ENCODE assay signal across 28 cellular contexts in genomic region chr3:61684386-61684785, GRCh38.
DNase-seq lines count a peak whose midpoint lies in the region; ATAC-seq and TF ChIP-seq lines count a peak whose summit lies in the region.
"Had no signal": no experiment of that assay in that cellular context is flagged by ENCODE, and none has a peak within 500 bp of the region (broad histone marks: within the 10 kb centered on the region; RNA-seq: fewer than 3 reads in every experiment).

No MANE protein-coding gene starts in this region.

- DNase-seq in M059J (ENCODE audit: low read depth) (peak; percentile 22), dedifferentiated amniotic fluid mesenchymal stem cell (ENCODE audit: extremely low spot score) (peak; percentile 46), neural crest cell (ENCODE audit: low read depth, low spot score) (no peak), suprapubic skin (ENCODE audit: low spot score in 2 of 2) (no peak), SHP77 treated with DMSO at 0.1 percent for 48 hours (lab: John Stamatoyannopoulos, UW) (no peak), cardiac septum (ENCODE audit: low spot score) (no peak)
- DNase-seq: activated naive CD4-positive, alpha-beta T cell treated with anti-CD3 and anti-CD28 coated beads, Interleukin-2, amount 50 U/mL, for 16 hours; anterior cingulate cortex; CD8-positive, alpha-beta T cell; DMS 273 treated with DMSO at 0.1 percent for 48 hours; dorsolateral prefrontal cortex; foreskin melanocyte; HFFc6; hypothalamus; IMR-90; left ventricle myocardium superior; NCI-H1092 treated with DMSO at 0.1 percent for 48 hours; NCI-H1930; NCI-H2227 treated with DMSO at 0.1 percent for 48 hours; NCI-H82; posterior cingulate gyrus had no signal

- H3K36me3 Mint-ChIP-seq in neural crest cell (ENCODE audit: low read depth), result no peaks in the 10 kb centered on the region
- H3K36me3 Mint-ChIP-seq: CD8-positive, alpha-beta T cell; natural killer cell treated with Interleukin-12 subunit alpha and Interleukin-12 subunit beta and Interleukin-15 and Interleukin-18, amount 100 ng/mL, for 72 hours had no signal

- H3K27ac ChIP-seq in suprapubic skin, result peak overlapping the region; percentile 69
- H3K27ac ChIP-seq: dorsolateral prefrontal cortex, VCaP had no signal

- H3K4me1 Mint-ChIP-seq in neural crest cell, result peaks cover 77% of the 10 kb centered on the region

- no peaks in the 10 kb centered on the region for H3K9me3 Mint-ChIP-seq in neural crest cell
- H3K9me3 Mint-ChIP-seq: activated T-helper 1 cell treated with anti-CD3 and anti-CD28 coated beads, Interleukin-12 subunit alpha, Interleukin-12 subunit beta, Interleukin-2, Interleukin-4 antibody, amounts not matched to agents 30 ng/mL and 10 ng/mL and 1 ng/mL, durations not matched to agents 14 hours and 24 hours and 36 hours; CD8-positive, alpha-beta T cell; HFFc6; natural killer cell treated with Interleukin-12 subunit alpha and Interleukin-12 subunit beta and Interleukin-15 and Interleukin-18, amount 100 ng/mL, for 72 hours; T-helper 2 cell treated with Interferon-gamma antibody and Interleukin-4, amounts not matched to agents 5 μg/mL and 100 μg/mL, for 36 hours had no signal

- H3K36me3 ChIP-seq in suprapubic skin, result no peaks in the 10 kb centered on the region

- no peaks in the 10 kb centered on the region for H3K9me3 ChIP-seq in suprapubic skin

- H3K27me3 ChIP-seq in suprapubic skin, result no peaks in the 10 kb centered on the region

- H3K27me3 Mint-ChIP-seq in neural crest cell (ENCODE audit: low read depth), result no peaks in the 10 kb centered on the region

- no peak for TF ChIP-seq CTCF in neural crest cell (conservative IDR thresholded peaks at IDR 0.05)
- no peak for TF ChIP-seq CTCF in suprapubic skin (IDR thresholded peaks at IDR 0.05)

- peak overlapping the region; percentile 51 for H3K27ac Mint-ChIP-seq in neural crest cell (ENCODE audit: unreplicated experiment)
- H3K27ac Mint-ChIP-seq: activated T-helper 1 cell treated with anti-CD3 and anti-CD28 coated beads, Interleukin-12 subunit alpha, Interleukin-12 subunit beta, Interleukin-2, Interleukin-4 antibody, amounts not matched to agents 30 ng/mL and 10 ng/mL and 1 ng/mL, durations not matched to agents 14 hours and 24 hours and 36 hours; CD8-positive, alpha-beta T cell; natural killer cell treated with Interleukin-12 subunit alpha and Interleukin-12 subunit beta and Interleukin-15 and Interleukin-18, amount 100 ng/mL, for 72 hours; T-helper 2 cell treated with Interferon-gamma antibody and Interleukin-4, amounts not matched to agents 5 μg/mL and 100 μg/mL, for 36 hours had no signal

- H3K4me3 Mint-ChIP-seq in neural crest cell, result no peak overlapping the region
- H3K4me3 Mint-ChIP-seq: activated T-helper 1 cell treated with anti-CD3 and anti-CD28 coated beads, Interleukin-12 subunit alpha, Interleukin-12 subunit beta, Interleukin-2, Interleukin-4 antibody, amounts not matched to agents 30 ng/mL and 10 ng/mL and 1 ng/mL, durations not matched to agents 14 hours and 24 hours and 36 hours; CD8-positive, alpha-beta T cell; HFFc6; natural killer cell treated with Interleukin-12 subunit alpha and Interleukin-12 subunit beta and Interleukin-15 and Interleukin-18, amount 100 ng/mL, for 72 hours; T-helper 2 cell treated with Interferon-gamma antibody and Interleukin-4, amounts not matched to agents 5 μg/mL and 100 μg/mL, for 36 hours had no signal

- intact Hi-C loops in cardiac septum (cut with DNase I), result no loop called here

- ATAC-seq in GM18873 (IDR thresholded peaks at IDR 0.05; ENCODE audit: low FRiP score, unreplicated experiment) (no peak), HG03159 (IDR thresholded peaks at IDR 0.05; ENCODE audit: unreplicated experiment) (no peak)
- ATAC-seq: CD8-positive, alpha-beta T cell; left ventricle myocardium superior; SK-N-SH treated with all-trans-retinoic acid at 6 μM for 48 hours had no signal

- TF ChIP-seq EP300 in suprapubic skin (IDR thresholded peaks at IDR 0.05), result no peak

- TF ChIP-seq POLR2A in suprapubic skin (IDR thresholded peaks at IDR 0.05), result no peak

- WGBS in suprapubic skin, result 58% methylated on average over 3 of the region's 3 CpGs

- no peak overlapping the region for H3K4me3 ChIP-seq in suprapubic skin
- H3K4me3 ChIP-seq: dorsolateral prefrontal cortex had no signal

- H3K4me1 ChIP-seq in suprapubic skin, result peaks cover 18% of the 10 kb centered on the region

Comparison
In these comparisons a context has a peak if more than half of its experiments do, and no peak if none do; other contexts are left out.
1. DNase-seq: peak in M059J (single experiment) and dedifferentiated amniotic fluid mesenchymal stem cell (single experiment); none in neural crest cell (single experiment), suprapubic skin (0 of 2), SHP77 treated with DMSO at 0.1 percent for 48 hours (single experiment) and cardiac septum (single experiment).